Comparison of ENCODE assay signal across 33 cellular contexts in the genomic region with DNA sequence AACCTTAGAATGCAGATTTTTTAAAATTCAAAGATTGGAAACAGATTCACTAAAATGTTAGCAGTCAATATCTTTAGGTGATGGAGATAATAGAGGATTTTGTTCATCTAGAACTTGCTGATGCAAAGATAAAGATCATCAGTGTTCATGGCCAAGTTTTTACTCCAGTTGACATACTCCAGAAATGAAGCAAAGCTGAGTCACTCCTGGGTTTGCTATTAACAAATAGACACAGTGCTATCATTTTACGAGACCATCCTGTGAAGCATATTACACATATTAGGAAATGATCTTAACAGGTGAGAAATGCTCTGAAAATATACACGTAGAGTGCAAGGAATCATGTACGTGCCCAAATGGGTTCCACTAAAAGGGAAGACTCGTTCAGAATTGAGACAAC.
DNase-seq lines count a peak whose midpoint lies in the region; ATAC-seq, FAIRE-seq and TF ChIP-seq lines count a peak whose summit lies in the region.
"Had no signal": no experiment of that assay in that cellular context is flagged by ENCODE, and none has a peak within 500 bp of the region (broad histone marks: within the 10 kb centered on the region; RNA-seq: fewer than 3 reads in every experiment).

No MANE protein-coding gene starts in this region.

- TF ChIP-seq POLR2A in stomach (IDR thresholded peaks at IDR 0.05): no peak

- no peaks in the 10 kb centered on the region for H3K9me3 ChIP-seq in stomach
- H3K9me3 ChIP-seq: Caco-2, esophagus squamous epithelium, SK-N-SH had no signal

- no peak overlapping the region for H3K4me3 Mint-ChIP-seq in nephron
- H3K4me3 Mint-ChIP-seq: activated CD4-positive, alpha-beta memory T cell treated with anti-CD3 and anti-CD28 coated beads for 36 hours; activated naive CD4-positive, alpha-beta T cell treated with anti-CD3 and anti-CD28 coated beads, Interleukin-2, amount 10 ng/mL, durations not matched to agents 7 days and 5 days; activated T-helper 1 cell treated with anti-CD3 and anti-CD28 coated beads, Interleukin-12 subunit alpha, Interleukin-12 subunit beta, Interleukin-2, Interleukin-4 antibody, amounts not matched to agents 30 ng/mL and 10 ng/mL and 1 ng/mL, durations not matched to agents 14 hours and 24 hours and 36 hours; dendritic cell treated with granulocyte-macrophage colony-stimulating factor and Interleukin-4, amounts not matched to agents 40 ng/mL and 50 ng/mL, for 4 days; nephron progenitor cell; T-helper 1 cell treated with Interleukin-12 subunit alpha and Interleukin-12 subunit beta and Interleukin-4 antibody, amounts not matched to agents 30 μg/mL and 1 μg/mL, for 36 hours had no signal

- H3K27ac ChIP-seq in stomach: no peak overlapping the region
- H3K27ac ChIP-seq: C4-2B, esophagus squamous epithelium had no signal

- H3K4me3 ChIP-seq in stomach: no peak overlapping the region
- H3K4me3 ChIP-seq: esophagus squamous epithelium, GM12878, K562, smooth muscle cell had no signal

- peaks cover 5% of the 10 kb centered on the region for H3K27me3 Mint-ChIP-seq in nephron (ENCODE audit: low read depth)
- H3K27me3 Mint-ChIP-seq: activated naive CD4-positive, alpha-beta T cell treated with anti-CD3 and anti-CD28 coated beads, Interleukin-2, amount 10 ng/mL, durations not matched to agents 7 days and 5 days had no signal

- H3K4me1 ChIP-seq in stomach: no peaks in the 10 kb centered on the region
- H3K4me1 ChIP-seq: Caco-2, esophagus squamous epithelium had no signal

- DNase-seq in ELR (ENCODE audit: low read depth) (peak; percentile 50), RCC 7860 (ENCODE audit: low spot score) (peak; percentile 39), fibroblast of peridontal ligament (ENCODE audit: extremely low read depth) (peak; percentile 38), RKO (ENCODE audit: low spot score) (no peak), stomach (no peak)
- DNase-seq: activated CD4-positive, alpha-beta memory T cell treated with anti-CD3 and anti-CD28 coated beads for 36 hours; activated CD8-positive, alpha-beta memory T cell treated with anti-CD3 and anti-CD28 coated beads, Interleukin-2, amount 50 U/mL, for 4 hours; activated naive CD4-positive, alpha-beta T cell treated with anti-CD3 and anti-CD28 coated beads, Interleukin-2, amount 10 ng/mL, durations not matched to agents 7 days and 5 days; anterior cingulate cortex; Caco-2; DND-41; esophagus squamous epithelium; H7; islet precursor cell; MM.1S; NCI-H2081; NCI-H446; nephron progenitor cell; retina; SK-N-SH; stimulated activated CD4-positive, alpha-beta T cell treated with anti-CD3 and anti-CD28 coated beads, Interleukin-2, amount 100 ng/mL, for 24 hours; trophoblast cell had no signal

- intact Hi-C loops in stomach (cut with DNase I; ENCODE audit: low total_unique reads): no loop called here

- peak; percentile 94 for FAIRE-seq in RCC 7860 (lab: Jason Lieb, UNC)
- FAIRE-seq: GM12878, K562 had no signal

- no peak for ATAC-seq in GM18873 (IDR thresholded peaks at IDR 0.05; ENCODE audit: low FRiP score, unreplicated experiment)
- ATAC-seq in HG02798 (IDR thresholded peaks at IDR 0.05; ENCODE audit: poor library complexity, unreplicated experiment): no peak
- ATAC-seq: activated CD4-positive, CD25-positive, alpha-beta regulatory T cell treated with anti-CD3 and anti-CD28 coated beads, Interleukin-2, amount 50 U/mL, for 24 hours; GM12878; K562 had no signal

- peaks cover 5% of the 10 kb centered on the region for H3K9me3 Mint-ChIP-seq in nephron
- H3K9me3 Mint-ChIP-seq: activated CD4-positive, alpha-beta memory T cell treated with anti-CD3 and anti-CD28 coated beads for 36 hours; activated naive CD4-positive, alpha-beta T cell treated with anti-CD3 and anti-CD28 coated beads, Interleukin-2, amount 10 ng/mL, durations not matched to agents 7 days and 5 days; activated T-helper 1 cell treated with anti-CD3 and anti-CD28 coated beads, Interleukin-12 subunit alpha, Interleukin-12 subunit beta, Interleukin-2, Interleukin-4 antibody, amounts not matched to agents 30 ng/mL and 10 ng/mL and 1 ng/mL, durations not matched to agents 14 hours and 24 hours and 36 hours; dendritic cell treated with granulocyte-macrophage colony-stimulating factor and Interleukin-4, amounts not matched to agents 40 ng/mL and 50 ng/mL, for 4 days; T-helper 1 cell treated with Interleukin-12 subunit alpha and Interleukin-12 subunit beta and Interleukin-4 antibody, amounts not matched to agents 30 μg/mL and 1 μg/mL, for 36 hours had no signal

- H3K27me3 ChIP-seq in stomach: no peaks in the 10 kb centered on the region
- H3K27me3 ChIP-seq: esophagus squamous epithelium had no signal

- peak overlapping the region in 2 of 3 experiments; percentile 83 to 87 for H3K27ac Mint-ChIP-seq in nephron
- H3K27ac Mint-ChIP-seq: activated CD4-positive, alpha-beta memory T cell treated with anti-CD3 and anti-CD28 coated beads for 36 hours; activated naive CD4-positive, alpha-beta T cell treated with anti-CD3 and anti-CD28 coated beads, Interleukin-2, amount 10 ng/mL, durations not matched to agents 7 days and 5 days; activated T-helper 1 cell treated with anti-CD3 and anti-CD28 coated beads, Interleukin-12 subunit alpha, Interleukin-12 subunit beta, Interleukin-2, Interleukin-4 antibody, amounts not matched to agents 30 ng/mL and 10 ng/mL and 1 ng/mL, durations not matched to agents 14 hours and 24 hours and 36 hours; dendritic cell treated with granulocyte-macrophage colony-stimulating factor and Interleukin-4, amounts not matched to agents 40 ng/mL and 50 ng/mL, for 4 days; T-helper 1 cell treated with Interleukin-12 subunit alpha and Interleukin-12 subunit beta and Interleukin-4 antibody, amounts not matched to agents 30 μg/mL and 1 μg/mL, for 36 hours had no signal

- no peaks in the 10 kb centered on the region for H3K36me3 Mint-ChIP-seq in nephron (ENCODE audit: low read depth)
- H3K36me3 Mint-ChIP-seq: activated CD4-positive, alpha-beta memory T cell treated with anti-CD3 and anti-CD28 coated beads for 36 hours; activated naive CD4-positive, alpha-beta T cell treated with anti-CD3 and anti-CD28 coated beads, Interleukin-2, amount 10 ng/mL, durations not matched to agents 7 days and 5 days had no signal

- 52 to 72% (median 58%) methylated on average over 4 of the region's 4 CpGs for WGBS in stomach, 5 donors

- no peak for TF ChIP-seq EP300 in stomach (IDR thresholded peaks at IDR 0.05)

- H3K36me3 ChIP-seq in stomach: no peaks in the 10 kb centered on the region
- H3K36me3 ChIP-seq: esophagus squamous epithelium had no signal

- TF ChIP-seq CTCF in nephron (IDR thresholded peaks at IDR 0.05; ENCODE audit: unreplicated experiment in 3 of 3) (no peak), stomach (IDR thresholded peaks at IDR 0.05) (no peak)

- H3K4me1 Mint-ChIP-seq in nephron: peaks cover 15% of the 10 kb centered on the region
- H3K4me1 Mint-ChIP-seq: activated naive CD4-positive, alpha-beta T cell treated with anti-CD3 and anti-CD28 coated beads, Interleukin-2, amount 10 ng/mL, durations not matched to agents 7 days and 5 days had no signal

Comparison
In these comparisons a context has a peak if more than half of its experiments do, and no peak if none do; other contexts are left out.
1. DNase-seq: peak in ELR (single experiment), RCC 7860 (single experiment) and fibroblast of peridontal ligament (single experiment); none in RKO (single experiment) and stomach (single experiment).